ENCODE assay signal across 16 cellular contexts in genomic region chr4:73603854-73604584, GRCh38. TPM values are rescaled to one million over a fixed set of nuclear protein-coding genes. Genes with fewer than 3 reads are reported as not detected.
DNase-seq lines count a peak whose midpoint lies in the region; ATAC-seq and TF ChIP-seq lines count a peak whose summit lies in the region.
"Had no signal": no experiment of that assay in that cellular context is flagged by ENCODE, and none has a peak within 500 bp of the region (broad histone marks: within the 10 kb centered on the region; RNA-seq: fewer than 3 reads in every experiment).

No MANE protein-coding gene starts in this region.

- TF ChIP-seq EP300 in transverse colon (IDR thresholded peaks at IDR 0.05; ENCODE audit: low read depth) = no peak

- intact Hi-C loops in transverse colon (cut with DNase I; ENCODE audit: low total_unique reads) = no loop called here
- intact Hi-C loops in left ventricle myocardium superior (cut with micrococcal nuclease) = no loop called here

- peak; percentile 46 for DNase-seq in DMS53 (lab: John Stamatoyannopoulos, UW)
- no peak for DNase-seq in DMS53 treated with DMSO at 0.1 percent for 48 hours (lab: John Stamatoyannopoulos, UW; ENCODE audit: unreplicated experiment)
- peak; percentile 52 for DNase-seq in astrocyte of the hippocampus (ENCODE audit: low read depth, low spot score)
- no peak for DNase-seq in left lobe of liver (ENCODE audit: low spot score)
- DNase-seq in transverse colon = no peak
- DNase-seq in left ventricle myocardium superior = no peak
- no peak for DNase-seq in activated T-cell treated with anti-CD3 and anti-CD28 coated beads, Interleukin-2, amount 50 U/mL, for 72 hours
- no peak for DNase-seq in ureter (ENCODE audit: low spot score)
- DNase-seq: 8988T; activated CD4-positive, alpha-beta T cell treated with anti-CD3 and anti-CD28 coated beads for 48 hours; activated T-cell treated with anti-CD3 and anti-CD28 coated beads, Interleukin-2, amount 50 U/mL, for 48 hours; anterior cingulate cortex; effector memory CD8-positive, alpha-beta T cell; NCI-H82; SK-N-SH; testis had no signal

- peak overlapping the region; percentile 76 to 89 (median 85) for H3K27ac ChIP-seq in transverse colon
- H3K27ac ChIP-seq: testis had no signal

- no peak for TF ChIP-seq CTCF in transverse colon (IDR thresholded peaks at IDR 0.05)

- 47 to 65% methylated on average over 4 to 12 of the region's 12 CpGs for WGBS in transverse colon (ENCODE audit: low coverage in 1 of 2), 2 donors

- no peaks in the 10 kb centered on the region for H3K36me3 Mint-ChIP-seq in activated T-cell treated with anti-CD3 and anti-CD28 coated beads, Interleukin-2, amount 50 U/mL, for 72 hours (ENCODE audit: insufficient read depth in 2 of 2)

- ATAC-seq in left lobe of liver (peak; percentile 40), left ventricle myocardium superior (no peak)
- no peak for ATAC-seq in activated T-cell treated with anti-CD3 and anti-CD28 coated beads, Interleukin-2, amount 50 U/mL, for 72 hours (replicated peaks in 1 of 2)
- ATAC-seq: effector memory CD8-positive, alpha-beta T cell had no signal

- no peaks in the 10 kb centered on the region for H3K27me3 ChIP-seq in transverse colon
- H3K27me3 ChIP-seq: testis had no signal

- no peaks in the 10 kb centered on the region for H3K9me3 ChIP-seq in transverse colon
- H3K9me3 ChIP-seq: SK-N-SH, testis had no signal

- no peaks in the 10 kb centered on the region for H3K27me3 Mint-ChIP-seq in activated T-cell treated with anti-CD3 and anti-CD28 coated beads, Interleukin-2, amount 50 U/mL, for 72 hours (ENCODE audit: low read depth)
- H3K27me3 Mint-ChIP-seq: effector memory CD8-positive, alpha-beta T cell had no signal

- H3K4me3 ChIP-seq in transverse colon = no peak overlapping the region
- H3K4me3 ChIP-seq: testis had no signal

- H3K27ac Mint-ChIP-seq in activated T-cell treated with anti-CD3 and anti-CD28 coated beads, Interleukin-2, amount 50 U/mL, for 72 hours = no peak overlapping the region
- H3K27ac Mint-ChIP-seq: effector memory CD8-positive, alpha-beta T cell had no signal

- in situ Hi-C loops in transverse colon (cut with MboI; ENCODE audit: low pct_ligation_motif_present in 1 of 4, low pct_unique_long_range_greater_than_20kb in 1 of 4, low sequenced_read_pairs in 3 of 4) = no loop called here

- no peak overlapping the region for H3K4me3 Mint-ChIP-seq in activated T-cell treated with anti-CD3 and anti-CD28 coated beads, Interleukin-2, amount 50 U/mL, for 72 hours
- H3K4me3 Mint-ChIP-seq: effector memory CD8-positive, alpha-beta T cell had no signal

- peaks cover 27 to 89% (median 61%) of the 10 kb centered on the region in 4 donors for H3K4me1 ChIP-seq in transverse colon
- H3K4me1 ChIP-seq: testis had no signal

- peaks cover 9% of the 10 kb centered on the region for H3K4me1 Mint-ChIP-seq in activated T-cell treated with anti-CD3 and anti-CD28 coated beads, Interleukin-2, amount 50 U/mL, for 72 hours (ENCODE audit: low read depth)

- no peak for TF ChIP-seq POLR2A in transverse colon (IDR thresholded peaks at IDR 0.05)

- no peaks in the 10 kb centered on the region for H3K36me3 ChIP-seq in transverse colon

- H3K9me3 Mint-ChIP-seq in activated T-cell treated with anti-CD3 and anti-CD28 coated beads, Interleukin-2, amount 50 U/mL, for 72 hours = peaks cover 0 to 3% of the 10 kb centered on the region in 2 donors

RNA-seq across cellular contexts. Expression of gene RASSF6, which starts 16.2 kb away (rescaled TPM):
- total RNA-seq in left lobe of liver (0.23 TPM), transverse colon (10 to 100 TPM; 30.7 to 49.4 (median 41.1) TPM), left ventricle myocardium superior (not detected), ureter (41.7 TPM)
- under 1 TPM in 1 of 2 donors, not detected in 1; 0.07 TPM for total RNA-seq in activated T-cell treated with anti-CD3 and anti-CD28 coated beads, Interleukin-2, amount 50 U/mL, for 72 hours

Comparison
In these comparisons a context has a peak if more than half of its experiments do, and no peak if none do; other contexts are left out.
1. DNase-seq: peak in DMS53 (single experiment) and astrocyte of the hippocampus (single experiment); none in DMS53 treated with DMSO at 0.1 percent for 48 hours (single experiment), left lobe of liver (single experiment), transverse colon (single experiment), left ventricle myocardium superior (single experiment), activated T-cell treated with anti-CD3 and anti-CD28 coated beads, Interleukin-2, amount 50 U/mL, for 72 hours (0 of 2) and ureter (single experiment).
2. RNA of gene RASSF6, which starts 16.2 kb away (total RNA-seq): 30.7 to 49.4 TPM in transverse colon and 41.7 TPM in ureter (single experiment); 0.23 TPM in left lobe of liver (single experiment), not detected in left ventricle myocardium superior (single experiment) and 0.07 TPM in activated T-cell treated with anti-CD3 and anti-CD28 coated beads, Interleukin-2, amount 50 U/mL, for 72 hours; every median in the first group is over 10 times any median in the second.